In the genomic region with DNA sequence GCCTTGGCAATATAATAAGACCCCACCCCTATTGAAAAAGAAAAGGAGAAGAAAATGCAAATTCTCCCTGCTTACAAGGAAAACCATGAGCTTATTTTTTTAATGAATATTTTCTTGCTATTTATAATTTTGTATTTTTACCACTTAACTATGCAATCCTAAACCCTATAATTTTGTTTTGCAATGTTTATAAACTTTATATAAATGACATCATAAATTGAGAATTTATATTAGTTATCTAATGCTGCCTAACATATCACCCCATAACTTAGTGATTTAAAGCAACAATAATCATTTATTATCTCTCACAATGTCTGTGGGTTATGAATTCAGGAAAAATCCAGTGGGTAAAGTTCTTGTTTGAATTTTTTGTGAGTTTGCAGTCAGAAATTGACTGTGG, we compare ENCODE assay signal across 34 cellular contexts.
"Had no signal": no experiment of that assay in that cellular context is flagged by ENCODE, and none has a peak within 500 bp of the region (broad histone marks: within the 10 kb centered on the region; RNA-seq: fewer than 3 reads in every experiment).

No MANE protein-coding gene starts in this region.

- H3K9me3 ChIP-seq: adrenal gland, ascending aorta, body of pancreas had no signal

- H3K36me3 ChIP-seq: adrenal gland, ascending aorta, brain microvascular endothelial cell, breast epithelium, cardiac muscle cell had no signal

- ATAC-seq: activated naive CD4-positive, alpha-beta T cell treated with anti-CD3 and anti-CD28 coated beads, Interleukin-2, amount 50 U/mL, for 72 hours; activated naive CD8-positive, alpha-beta T cell treated with anti-CD3 and anti-CD28 coated beads, Interleukin-2, amount 50 U/mL, for 24 hours; activated T-cell treated with anti-CD3 and anti-CD28 coated beads, Interleukin-2, amount 50 U/mL, for 4 hours; activated T-cell treated with anti-CD3 and anti-CD28 coated beads, Interleukin-2, amount 50 U/mL, for 72 hours; activated T-helper 17 cell treated with anti-CD3 and anti-CD28 coated beads, Interleukin-2, amount 50 U/mL, for 72 hours; body of pancreas had no signal

- FAIRE-seq: astrocyte, bronchial epithelial cell had no signal

- H3K4me3 ChIP-seq: adrenal gland, ascending aorta, body of pancreas, breast epithelium, cardiac muscle cell had no signal

- H3K27me3 ChIP-seq: adrenal gland, ascending aorta, body of pancreas, brain microvascular endothelial cell, breast epithelium, cardiac muscle cell had no signal

- H3K27ac ChIP-seq: adrenal gland, ascending aorta, body of pancreas, brain microvascular endothelial cell, breast epithelium, cardiac muscle cell had no signal

- H3K4me1 ChIP-seq: adrenal gland, ascending aorta, body of pancreas, breast epithelium had no signal

- DNase-seq: activated effector memory CD4-positive, alpha-beta T cell treated with anti-CD3 and anti-CD28 coated beads, Interleukin-2, amount 50 U/mL, for 16 hours; activated effector memory CD4-positive, alpha-beta T cell treated with Interleukin-2 at 50 U/mL for 16 hours; activated gamma-delta T cell; activated gamma-delta T cell treated with Interleukin-2 at 50 U/mL for 16 hours; activated naive CD4-positive, alpha-beta T cell; activated naive CD4-positive, alpha-beta T cell treated with anti-CD3 and anti-CD28 coated beads for 36 hours; activated naive CD4-positive, alpha-beta T cell treated with anti-CD3 and anti-CD28 coated beads, Interleukin-2, amount 10 ng/mL, durations not matched to agents 7 days and 5 days; activated naive CD4-positive, alpha-beta T cell treated with anti-CD3 and anti-CD28 coated beads, Interleukin-2, amount 50 U/mL, for 16 hours; activated naive CD4-positive, alpha-beta T cell treated with Interleukin-2 at 50 U/mL for 16 hours; activated naive CD8-positive, alpha-beta T cell treated with anti-CD3 and anti-CD28 coated beads for 36 hours; activated naive CD8-positive, alpha-beta T cell treated with anti-CD3 and anti-CD28 coated beads, Interleukin-2, amount 10 ng/mL, durations not matched to agents 7 days and 5 days; activated naive CD8-positive, alpha-beta T cell treated with anti-CD3 and anti-CD28 coated beads, Interleukin-2, amount 50 U/mL, for 24 hours; activated T-cell treated with anti-CD3 and anti-CD28 coated beads, Interleukin-2, amount 50 U/mL, for 1 hour; activated T-cell treated with anti-CD3 and anti-CD28 coated beads, Interleukin-2, amount 50 U/mL, for 24 hours; activated T-cell treated with anti-CD3 and anti-CD28 coated beads, Interleukin-2, amount 50 U/mL, for 4 hours; activated T-cell treated with anti-CD3 and anti-CD28 coated beads, Interleukin-2, amount 50 U/mL, for 48 hours; activated T-cell treated with anti-CD3 and anti-CD28 coated beads, Interleukin-2, amount 50 U/mL, for 72 hours; adrenal gland; amniotic stem cell; amygdala; anterior cingulate cortex; aorta; body of pancreas; brain microvascular endothelial cell; caudate nucleus; central memory CD4-positive, alpha-beta T cell; cerebellar nuclear complex had no signal
